Comparison of ENCODE assay signal across 1 cellular context in genomic region chr6:44387346-44388134, GRCh38.
A peak's percentile ranks its signal among the peaks of the same experiment; 100 is the strongest.
TF ChIP-seq lines count a peak whose summit lies in the region.

Gene CDC5L (plus strand): TSS chr6:44387706. CDS start chr6:44387824, 118 bp downstream.

TF ChIP-seq in HepG2, 621 proteins besides CTCF, POLR2A, EP300 and RAD21 (continued from another document):
- TF ChIP-seq SNAPC4 (CRISPR knock-in tag; IDR thresholded peaks at IDR 0.05) (peak; percentile 86), MIER2 (CRISPR knock-in tag; IDR thresholded peaks at IDR 0.05) (no peak; the same call in 1 of the 2 replicates), KMT2B (CRISPR knock-in tag; IDR thresholded peaks at IDR 0.05) (peak; percentile 89), CSRNP2 (CRISPR knock-in tag; conservative IDR thresholded peaks at IDR 0.05; ENCODE audit: low read depth) (no peak; the same call in 1 of the 2 replicates), BORCS8-MEF2B (CRISPR knock-in tag; IDR thresholded peaks at IDR 0.05) (peak; percentile 93), NFIC (IDR thresholded peaks at IDR 0.05; ENCODE audit: low read length) (no peak), RORA (CRISPR knock-in tag; IDR thresholded peaks at IDR 0.05) (no peak), PTBP1 (IDR thresholded peaks at IDR 0.05; ENCODE audit: low read depth, low read length, poor library complexity, severe bottlenecking) (no peak), HNRNPUL1 (IDR thresholded peaks at IDR 0.05; ENCODE audit: low read depth, low read length) (no peak), JUND (CRISPR knock-in tag; IDR thresholded peaks at IDR 0.05) (no peak), ZNF350 (CRISPR knock-in tag; IDR thresholded peaks at IDR 0.05; ENCODE audit: borderline replicate concordance, low read depth) (peak; percentile 87), KDM6A (CRISPR knock-in tag; IDR thresholded peaks at IDR 0.05; ENCODE audit: low read depth) (no peak), FOXK2 (IDR thresholded peaks at IDR 0.05) (no peak), ZNF317 (CRISPR knock-in tag; IDR thresholded peaks at IDR 0.05) (no peak; the same call in 1 of the 2 replicates), CBX1 (IDR thresholded peaks at IDR 0.05; ENCODE audit: low read depth) (peak; percentile 23), CCDC6 (CRISPR knock-in tag; IDR thresholded peaks at IDR 0.05) (peak; percentile 21; the same call in 1 of the 2 replicates), ZBTB49 (CRISPR knock-in tag; IDR thresholded peaks at IDR 0.05; ENCODE audit: borderline replicate concordance) (no peak), ZSCAN30 (CRISPR knock-in tag; IDR thresholded peaks at IDR 0.05) (0 out of 2 replicates have a peak, but pooled peaks have one; percentile 30), DDIT3 (CRISPR knock-in tag; IDR thresholded peaks at IDR 0.05) (peak; percentile 85; the same call in 1 of the 2 replicates), CERS6 (CRISPR knock-in tag; IDR thresholded peaks at IDR 0.05) (no peak), RARA (CRISPR knock-in tag; IDR thresholded peaks at IDR 0.05) (peak; percentile 45; the same call in 1 of the 2 replicates), ZMYM4 (CRISPR knock-in tag; IDR thresholded peaks at IDR 0.05) (peak; percentile 99), ZNF619 (CRISPR knock-in tag; IDR thresholded peaks at IDR 0.05) (peak; percentile 70), ZFYVE20 (CRISPR knock-in tag; IDR thresholded peaks at IDR 0.05; ENCODE audit: borderline replicate concordance, low read depth) (0 out of 2 replicates have a peak, but pooled peaks have one; percentile 45), ZEB1 (IDR thresholded peaks at IDR 0.05; ENCODE audit: insufficient replicate concordance, low read depth) (peak; percentile 66), FOXO1 (CRISPR knock-in tag; IDR thresholded peaks at IDR 0.05) (peak; percentile 30), THAP9 (CRISPR knock-in tag; IDR thresholded peaks at IDR 0.05; ENCODE audit: borderline replicate concordance) (peak; percentile 79; the same call in 1 of the 2 replicates), TRIM24 (CRISPR knock-in tag; IDR thresholded peaks at IDR 0.05) (no peak), ZNF839 (CRISPR knock-in tag; IDR thresholded peaks at IDR 0.05; ENCODE audit: borderline replicate concordance) (no peak), ZNF484 (CRISPR knock-in tag; IDR thresholded peaks at IDR 0.05; ENCODE audit: borderline replicate concordance, low read depth) (no peak), E2F1 (CRISPR knock-in tag; IDR thresholded peaks at IDR 0.05) (peak; percentile 85), ZNF207 (IDR thresholded peaks at IDR 0.05; ENCODE audit: borderline replicate concordance) (no peak), MEIS2 (CRISPR knock-in tag; IDR thresholded peaks at IDR 0.05) (peak; percentile 44; the same call in 1 of the 2 replicates), THAP11 (CRISPR knock-in tag; IDR thresholded peaks at IDR 0.05) (peak; percentile 89), REST (IDR thresholded peaks at IDR 0.05; ENCODE audit: borderline replicate concordance in 1 of 2, low read depth in 1 of 2, low read length in 2 of 2) (peak in 1 of 2 experiments; percentile 1; a peak in 1 of 4 replicates)
